In genomic region chr3:190339130-190339529, GRCh38 we compare ENCODE assay signal across 9 cellular contexts. TPM values are rescaled to one million over a fixed set of nuclear protein-coding genes. Genes with fewer than 3 reads are reported as not detected.
DNase-seq lines count a peak whose midpoint lies in the region; ATAC-seq and TF ChIP-seq lines count a peak whose summit lies in the region.
"Had no signal": no experiment of that assay in that cellular context is flagged by ENCODE, and none has a peak within 500 bp of the region (broad histone marks: within the 10 kb centered on the region; RNA-seq: fewer than 3 reads in every experiment).

No MANE protein-coding gene starts in this region.

- peak; percentile 69 for TF ChIP-seq CTCF in HFFc6 (IDR thresholded peaks at IDR 0.05)
- no peak for TF ChIP-seq CTCF in lung (IDR thresholded peaks at IDR 0.05; ENCODE audit: control extremely low read depth, extremely low read depth)

- H3K4me1 Mint-ChIP-seq in HFFc6 (ENCODE audit: low read depth), result peaks cover 36% of the 10 kb centered on the region

- H3K4me3 Mint-ChIP-seq in HFFc6, result no peak overlapping the region; the same call in 1 of the 2 replicates

- no peak overlapping the region for H3K27ac ChIP-seq in lung (ENCODE audit: low read depth in 1 of 2, low read length in 1 of 2)

- DNase-seq in HFFc6 (peak; percentile 50), RKO (ENCODE audit: low spot score) (peak; percentile 59), lung (ENCODE audit: low spot score) (no peak), anterior cingulate cortex (lab: John Stamatoyannopoulos, UW) (no peak), islet precursor cell (no peak), NCI-H1436 treated with DMSO at 0.1 percent for 48 hours (lab: John Stamatoyannopoulos, UW) (no peak)
- DNase-seq in activated CD8-positive, alpha-beta memory T cell treated with anti-CD3 and anti-CD28 coated beads, Interleukin-2, amount 50 U/mL, for 4 hours, result no peak
- DNase-seq: aorta had no signal

- ATAC-seq in GM18499 (IDR thresholded peaks at IDR 0.05; ENCODE audit: insufficient read depth, unreplicated experiment), result peak; percentile 83
- peak; percentile 15 for ATAC-seq in lung (ENCODE audit: insufficient read depth, low FRiP score)

- no peak overlapping the region for H3K4me3 ChIP-seq in lung

- H3K27ac Mint-ChIP-seq in HFFc6, result peak overlapping the region; percentile 82

- H3K9me3 ChIP-seq in lung (ENCODE audit: control insufficient read depth in 2 of 2, insufficient read depth in 1 of 2, low read length in 1 of 2), result no peaks in the 10 kb centered on the region

- peaks cover 12% of the 10 kb centered on the region for H3K9me3 Mint-ChIP-seq in HFFc6

- H3K36me3 Mint-ChIP-seq in HFFc6 (ENCODE audit: low read depth), result peaks cover 19% of the 10 kb centered on the region

- H3K27me3 Mint-ChIP-seq in HFFc6 (ENCODE audit: insufficient read depth), result no peaks in the 10 kb centered on the region; the same call in 1 of the 2 replicates

- peaks cover 1 to 12% of the 10 kb centered on the region in 2 donors for H3K4me1 ChIP-seq in lung (ENCODE audit: control insufficient read depth in 2 of 2, insufficient read depth in 2 of 2, low read length in 2 of 2)

- no peaks in the 10 kb centered on the region for H3K36me3 ChIP-seq in lung (ENCODE audit: control insufficient read depth in 2 of 2, insufficient read depth in 2 of 2, low read length in 2 of 2)

- no peaks in the 10 kb centered on the region for H3K27me3 ChIP-seq in lung (ENCODE audit: control insufficient read depth, insufficient read depth)

RNA-seq across cellular contexts. Expression of gene CLDN1, which starts 16.9 kb away (rescaled TPM):
- total RNA-seq in HFFc6 (2021; fragmentation: NEBNext Ultra II Directional; extraction: Animal tissue kit (Norgen Biotek cat#: 25700)), result under 1 TPM; 0.61 to 0.85 (median 0.79) TPM
- total RNA-seq in lung, result 10 to 100 TPM in 1 of 2 donors, 1 to 10 TPM in 1; 7.1 to 29.8 TPM
- 10 to 100 TPM; 12.6 to 14.2 TPM for polyA plus RNA-seq in lung

RNA-seq across cellular contexts. Expression of gene CLDN16, which starts 48.8 kb away (rescaled TPM):
- under 1 TPM in 2 of 6 experiments, not detected in 4; 0.05 to 0.07 TPM for total RNA-seq in HFFc6 (2021; fragmentation: NEBNext Ultra II Directional; extraction: Animal tissue kit (Norgen Biotek cat#: 25700))
- total RNA-seq in lung, result 1 to 10 TPM in 1 of 2 donors, under 1 TPM in 1; 0.26 to 2.0 TPM
- polyA plus RNA-seq in lung, result under 1 TPM; 0.16 to 0.65 TPM
- total RNA-seq: aorta had no signal
- polyA plus RNA-seq: aorta had no signal

Comparison
In these comparisons a context has a peak if more than half of its experiments do, and no peak if none do; other contexts are left out.
1. DNase-seq: peak in HFFc6 (single experiment) and RKO (single experiment); none in lung (single experiment), activated CD8-positive, alpha-beta memory T cell treated with anti-CD3 and anti-CD28 coated beads, Interleukin-2, amount 50 U/mL, for 4 hours (single experiment), anterior cingulate cortex (0 of 58), islet precursor cell (single experiment) and NCI-H1436 treated with DMSO at 0.1 percent for 48 hours (single experiment).
2. RNA of gene CLDN1, which starts 16.9 kb away (total RNA-seq): 7.1 to 29.8 TPM in lung; 0.61 to 0.85 TPM in HFFc6; every median in the first group is over 4 times any median in the second.